15 cellular contexts compared by ENCODE assay signal in the genomic region with DNA sequence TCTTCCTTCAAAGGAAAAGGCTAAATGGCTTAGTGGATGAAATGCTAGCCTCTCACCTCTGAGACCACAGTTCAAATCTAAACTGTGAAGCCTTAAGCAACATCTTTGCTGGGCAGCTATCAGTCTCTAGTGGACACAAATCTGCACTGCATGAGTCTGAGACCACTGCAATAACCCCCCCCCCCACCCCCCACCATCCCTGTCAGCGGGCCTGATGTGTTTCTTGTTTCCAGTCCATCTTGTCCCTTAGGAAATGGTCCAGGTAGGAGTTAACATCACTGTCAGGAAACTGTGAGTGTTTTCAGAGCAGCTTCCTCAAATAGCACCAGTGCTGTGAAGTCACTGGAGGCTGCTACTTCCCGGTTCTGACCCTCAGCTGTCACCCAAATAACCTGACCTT.
A peak's percentile ranks its signal among the peaks of the same experiment; 100 is the strongest.
DNase-seq lines count a peak whose midpoint lies in the region; ATAC-seq and TF ChIP-seq lines count a peak whose summit lies in the region.
"Had no signal": no experiment of that assay in that cellular context is flagged by ENCODE, and none has a peak within 500 bp of the region (broad histone marks: within the 10 kb centered on the region; RNA-seq: fewer than 3 reads in every experiment).

No MANE protein-coding gene starts in this region.

- peaks cover 13% of the 10 kb centered on the region for H3K4me1 ChIP-seq in A673 (ENCODE audit: insufficient read depth, low read length, poor library complexity, severe bottlenecking)
- peaks cover 11% of the 10 kb centered on the region for H3K4me1 ChIP-seq in HAP-1
- peaks cover 11% of the 10 kb centered on the region for H3K4me1 ChIP-seq in RWPE2 (ENCODE audit: insufficient read depth, poor library complexity, severe bottlenecking)
- H3K4me1 ChIP-seq: heart right ventricle had no signal

- H3K27me3 ChIP-seq in A673 (replicated peaks; ENCODE audit: insufficient read depth, low read depth, low read length, poor library complexity) (no peaks in the 10 kb centered on the region), HAP-1 (ENCODE audit: low read depth) (no peaks in the 10 kb centered on the region), RWPE2 (ENCODE audit: insufficient read depth, poor library complexity, severe bottlenecking) (peaks cover 15% of the 10 kb centered on the region)

- intact Hi-C loops in A673 (cut with micrococcal nuclease; ENCODE audit: unreplicated experiment): no loop called here
- intact Hi-C loops in left ventricle myocardium superior (cut with micrococcal nuclease): no loop called here

- POLR2A ChIA-PET in A673 (lab: Charles Lee; ENCODE audit: low non-redundant PET): no interaction called here

- peak; percentile 12 for DNase-seq in A673 (ENCODE audit: low spot score)
- peak; percentile 11 to 18 for DNase-seq in HAP-1 (ENCODE audit: low spot score in 2 of 2)
- DNase-seq in RWPE2 (ENCODE audit: low spot score): no peak
- peak; percentile 5 for DNase-seq in hepatic stellate cell (ENCODE audit: low spot score)
- no peak for DNase-seq in NCI-H187 (lab: John Stamatoyannopoulos, UW)
- DNase-seq in left ventricle myocardium superior: no peak
- DNase-seq in NCI-H510A treated with DMSO at 0.1 percent for 48 hours (lab: John Stamatoyannopoulos, UW): no peak
- DNase-seq: activated CD8-positive, alpha-beta memory T cell treated with anti-CD3 and anti-CD28 coated beads for 24 hours; activated naive CD4-positive, alpha-beta T cell treated with Interleukin-2 at 50 U/mL for 16 hours; DMS79 treated with DMSO at 0.1 percent for 48 hours; GM23248; heart right ventricle; NCI-H1048; NCI-H345 had no signal

- TF ChIP-seq CTCF in A673 (conservative IDR thresholded peaks at IDR 0.05; ENCODE audit: low read depth, low read length) (peak; percentile 41), RWPE2 (IDR thresholded peaks at IDR 0.05; ENCODE audit: poor library complexity, severe bottlenecking) (peak; percentile 26)

- H3K36me3 ChIP-seq in A673 (ENCODE audit: insufficient read depth, low read length, poor library complexity, severe bottlenecking) (no peaks in the 10 kb centered on the region), HAP-1 (replicated peaks) (no peaks in the 10 kb centered on the region), RWPE2 (ENCODE audit: low read depth) (no peaks in the 10 kb centered on the region)
- H3K36me3 ChIP-seq: heart right ventricle had no signal

- H3K4me3 ChIP-seq in A673 (ENCODE audit: low read depth, low read length, poor library complexity, severe bottlenecking) (no peak overlapping the region), HAP-1 (no peak overlapping the region), RWPE2 (ENCODE audit: severe bottlenecking) (no peak overlapping the region)
- H3K4me3 ChIP-seq: GM23248, heart right ventricle had no signal

- no TSS peak for BruUV-seq in A673 (replicated peaks; lab: Mats Ljungman, UMichigan)

- H3K27ac ChIP-seq in A673 (ENCODE audit: low read depth, low read length, poor library complexity, severe bottlenecking) (no peak overlapping the region), RWPE2 (ENCODE audit: poor library complexity, severe bottlenecking) (no peak overlapping the region)
- H3K27ac ChIP-seq: GM23248, heart right ventricle had no signal

- ATAC-seq in RWPE2 (ENCODE audit: low read depth) (no peak), left ventricle myocardium superior (no peak), GM18520 (IDR thresholded peaks at IDR 0.05; ENCODE audit: unreplicated experiment) (no peak)

- in situ Hi-C loops in HAP-1 (cut with MboI; ENCODE audit: low sequenced_read_pairs): no loop called here

- CTCF ChIA-PET in A673 (lab: Charles Lee): interaction anchor here (0.6 kb wide), 2 partner anchors 90 to 100 kb away, joined by 3 to 11 read pairs; no protein-coding TSS in a partner anchor

- no peaks in the 10 kb centered on the region for H3K9me3 ChIP-seq in A673 (ENCODE audit: low read depth, low read length, poor library complexity, severe bottlenecking)
- no peaks in the 10 kb centered on the region for H3K9me3 ChIP-seq in HAP-1
- H3K9me3 ChIP-seq in RWPE2 (ENCODE audit: severe bottlenecking): no peaks in the 10 kb centered on the region

Comparison
In these comparisons a context has a peak if more than half of its experiments do, and no peak if none do; other contexts are left out.
1. DNase-seq: peak in A673 (single experiment), HAP-1 (2 of 2) and hepatic stellate cell (single experiment); none in RWPE2 (single experiment), NCI-H187 (0 of 2), left ventricle myocardium superior (single experiment) and NCI-H510A treated with DMSO at 0.1 percent for 48 hours (single experiment).